14 cellular contexts compared by ENCODE assay signal in the genomic region with DNA sequence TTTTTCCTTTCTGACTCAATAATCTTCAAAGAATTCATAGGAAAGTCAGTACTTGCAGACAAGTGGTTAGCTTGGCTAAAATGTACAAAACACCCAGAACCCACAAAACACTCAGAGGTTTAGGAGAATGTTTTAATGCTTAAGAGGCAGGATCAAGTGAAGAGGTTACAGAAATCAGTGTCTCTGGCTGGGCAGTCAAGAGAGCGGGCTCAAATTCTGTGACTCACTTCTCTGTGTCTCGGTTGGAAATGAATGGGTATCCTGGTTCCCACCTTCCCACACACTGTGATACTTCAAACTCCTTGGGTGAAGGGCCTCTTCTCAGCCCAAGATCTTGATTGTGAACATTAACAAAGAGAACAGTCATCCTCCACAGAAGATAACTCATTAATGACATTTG. TPM values are rescaled to one million over a fixed set of nuclear protein-coding genes. Genes with fewer than 3 reads are reported as not detected.
DNase-seq lines count a peak whose midpoint lies in the region; ATAC-seq and TF ChIP-seq lines count a peak whose summit lies in the region.
"Had no signal": no experiment of that assay in that cellular context is flagged by ENCODE, and none has a peak within 500 bp of the region (broad histone marks: within the 10 kb centered on the region; RNA-seq: fewer than 3 reads in every experiment).

No MANE protein-coding gene starts in this region.

- ATAC-seq in GM21576 (IDR thresholded peaks at IDR 0.05; ENCODE audit: unreplicated experiment): no peak

- H3K4me1 ChIP-seq in ACC112 (ENCODE audit: control insufficient read depth, insufficient read depth, low read length, unreplicated experiment) (peaks cover 26% of the 10 kb centered on the region), neutrophil (ENCODE audit: control insufficient read depth in 1 of 2, insufficient read depth in 1 of 2, low read depth in 1 of 2, low read length in 1 of 2) (peaks cover 76 to 80% of the 10 kb centered on the region in 2 experiments), ascending aorta (peaks cover 2 to 6% of the 10 kb centered on the region in 2 donors), SK-N-SH (ENCODE audit: control insufficient read depth in 1 of 2, insufficient read depth in 2 of 2, low read depth in 1 of 2, low read length in 1 of 2) (no peaks in the 10 kb centered on the region)

- TF ChIP-seq RAD21 in SK-N-SH (IDR thresholded peaks at IDR 0.05; ENCODE audit: low read length): no peak

- H3K4me3 ChIP-seq in ACC112 (ENCODE audit: low read depth, low read length): no peak overlapping the region
- no peak overlapping the region for H3K4me3 ChIP-seq in astrocyte of the spinal cord (ENCODE audit: low read depth, low read length)
- H3K4me3 ChIP-seq in neutrophil (ENCODE audit: low read depth in 1 of 2, low read length in 1 of 2): peak overlapping the region; percentile 44 to 66
- peak overlapping the region in 1 of 2 donors; percentile 13 for H3K4me3 ChIP-seq in ascending aorta
- H3K4me3 ChIP-seq in SK-N-SH (ENCODE audit: low read depth in 2 of 2, low read length in 1 of 2): no peak overlapping the region
- H3K4me3 ChIP-seq: SK-N-MC had no signal

- H3K9ac ChIP-seq in SK-N-SH: no peak overlapping the region

- DNase-seq in ELR (ENCODE audit: low read depth) (peak; percentile 20), astrocyte of the spinal cord (ENCODE audit: low read depth, low spot score) (peak; percentile 46), ascending aorta (ENCODE audit: low spot score in 2 of 2) (no peak), SK-N-SH (no peak), G401 (ENCODE audit: low spot score) (no peak)
- DNase-seq: activated CD4-positive, CD25-positive, alpha-beta regulatory T cell; heart right ventricle had no signal

- no peak for TF ChIP-seq CTCF in astrocyte of the spinal cord (IDR thresholded peaks at IDR 0.05; ENCODE audit: low read depth, low read length)
- no peak for TF ChIP-seq CTCF in neutrophil (IDR thresholded peaks at IDR 0.05)
- no peak for TF ChIP-seq CTCF in ascending aorta (IDR thresholded peaks at IDR 0.05)
- TF ChIP-seq CTCF in SK-N-SH (IDR thresholded peaks at IDR 0.05): no peak

- POLR2A ChIA-PET in SK-N-SH (lab: Yijun Ruan, JAX): no interaction called here

- CTCF ChIA-PET in SK-N-SH (lab: Yijun Ruan, JAX): interaction anchor here (0.9 to 2.7 kb wide), 4 partner anchors 8 to 37 kb away, joined by 3 to 18 read pairs (median 4); partner anchors contain the start of gene DTX4

- H3F3A ChIP-seq in SK-N-SH (replicated peaks; ENCODE audit: insufficient read depth): no peaks in the 10 kb centered on the region

- H3K9me3 ChIP-seq in neutrophil: no peaks in the 10 kb centered on the region
- H3K9me3 ChIP-seq in ascending aorta: no peaks in the 10 kb centered on the region
- no peaks in the 10 kb centered on the region for H3K9me3 ChIP-seq in SK-N-SH
- H3K9me3 ChIP-seq: heart right ventricle had no signal

- no peaks in the 10 kb centered on the region; the same call in 1 of the 2 replicates for H3K27me3 ChIP-seq in ACC112 (ENCODE audit: insufficient read depth, low read length)
- no peaks in the 10 kb centered on the region for H3K27me3 ChIP-seq in neutrophil
- no peaks in the 10 kb centered on the region for H3K27me3 ChIP-seq in ascending aorta
- H3K27me3 ChIP-seq in SK-N-SH (ENCODE audit: insufficient read depth): peaks cover 11% of the 10 kb centered on the region; the same call in 1 of the 2 replicates

- intact Hi-C loops in ascending aorta (cut with DNase I): loop anchor here (1.0 to 2.0 kb wide), 2 partner anchors 38 to 76 kb away; no protein-coding TSS in a partner anchor

- H2AFZ ChIP-seq in ACC112 (ENCODE audit: low read length, unreplicated experiment) (no peak overlapping the region), SK-N-SH (ENCODE audit: low read depth) (no peak overlapping the region)

- no peaks in the 10 kb centered on the region for H3K79me2 ChIP-seq in ACC112 (ENCODE audit: control insufficient read depth, insufficient read depth, low read length, unreplicated experiment)
- H3K79me2 ChIP-seq in SK-N-SH (ENCODE audit: insufficient read depth): no peaks in the 10 kb centered on the region

- H3K36me3 ChIP-seq in ACC112 (ENCODE audit: insufficient read depth, low read length) (no peaks in the 10 kb centered on the region), neutrophil (peaks cover 28% of the 10 kb centered on the region), ascending aorta (peaks cover 0 to 6% of the 10 kb centered on the region in 2 donors), SK-N-SH (replicated peaks in 1 of 2; ENCODE audit: control insufficient read depth in 1 of 2, insufficient read depth in 2 of 2, low read length in 1 of 2) (no peaks in the 10 kb centered on the region)

- WGBS in SK-N-SH (ENCODE audit: low lambda C conversion rate): 30% methylated on average over 2 of the region's 2 CpGs

- no peaks in the 10 kb centered on the region for H4K20me1 ChIP-seq in SK-N-SH (ENCODE audit: insufficient read depth)

- no peak overlapping the region for H3K4me2 ChIP-seq in SK-N-SH

- TF ChIP-seq EP300 in SK-N-SH (IDR thresholded peaks at IDR 0.05; ENCODE audit: borderline replicate concordance in 1 of 2, low read depth in 1 of 2, low read length in 1 of 2): no peak

- H3K9me2 ChIP-seq in SK-N-SH: no peaks in the 10 kb centered on the region

- peak overlapping the region; percentile 17; the same call in 1 of the 2 replicates for H3K27ac ChIP-seq in ACC112 (ENCODE audit: low read depth, low read length)
- H3K27ac ChIP-seq in neutrophil: peak overlapping the region; percentile 99
- H3K27ac ChIP-seq in ascending aorta: no peak overlapping the region
- no peak overlapping the region for H3K27ac ChIP-seq in SK-N-SH (ENCODE audit: low read depth in 2 of 2, low read length in 1 of 2)
- H3K27ac ChIP-seq: C4-2B, SK-N-MC had no signal

- in situ Hi-C loops in astrocyte of the spinal cord (cut with HindIII; ENCODE audit: low sequenced_read_pairs): no loop called here
- in situ Hi-C loops in G401 (cut with HindIII; ENCODE audit: low sequenced_read_pairs): no loop called here

TF ChIP-seq in SK-N-SH, 30 proteins besides CTCF, POLR2A, EP300 and RAD21 (continues in another document):
- no peak for TF ChIP-seq ZBTB33 (IDR thresholded peaks at IDR 0.05; ENCODE audit: borderline replicate concordance, low read depth)
- no peak for TF ChIP-seq FOXJ3 (CRISPR knock-in tag; IDR thresholded peaks at IDR 0.05)
- TF ChIP-seq, protein P1, sequence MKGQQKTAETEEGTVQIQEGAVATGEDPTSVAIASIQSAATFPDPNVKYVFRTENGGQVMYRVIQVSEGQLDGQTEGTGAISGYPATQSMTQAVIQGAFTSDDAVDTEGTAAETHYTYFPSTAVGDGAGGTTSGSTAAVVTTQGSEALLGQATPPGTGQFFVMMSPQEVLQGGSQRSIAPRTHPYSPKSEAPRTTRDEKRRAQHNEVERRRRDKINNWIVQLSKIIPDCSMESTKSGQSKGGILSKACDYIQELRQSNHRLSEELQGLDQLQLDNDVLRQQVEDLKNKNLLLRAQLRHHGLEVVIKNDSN (IDR thresholded peaks at IDR 0.05; ENCODE audit: borderline replicate concordance, low read depth): no peak
- no peak for TF ChIP-seq EZH2phosphoT487 (IDR thresholded peaks at IDR 0.05; ENCODE audit: borderline replicate concordance, low read depth)
- TF ChIP-seq GATA2 (CRISPR knock-in tag; IDR thresholded peaks at IDR 0.05): no peak
- TF ChIP-seq, protein P2, sequence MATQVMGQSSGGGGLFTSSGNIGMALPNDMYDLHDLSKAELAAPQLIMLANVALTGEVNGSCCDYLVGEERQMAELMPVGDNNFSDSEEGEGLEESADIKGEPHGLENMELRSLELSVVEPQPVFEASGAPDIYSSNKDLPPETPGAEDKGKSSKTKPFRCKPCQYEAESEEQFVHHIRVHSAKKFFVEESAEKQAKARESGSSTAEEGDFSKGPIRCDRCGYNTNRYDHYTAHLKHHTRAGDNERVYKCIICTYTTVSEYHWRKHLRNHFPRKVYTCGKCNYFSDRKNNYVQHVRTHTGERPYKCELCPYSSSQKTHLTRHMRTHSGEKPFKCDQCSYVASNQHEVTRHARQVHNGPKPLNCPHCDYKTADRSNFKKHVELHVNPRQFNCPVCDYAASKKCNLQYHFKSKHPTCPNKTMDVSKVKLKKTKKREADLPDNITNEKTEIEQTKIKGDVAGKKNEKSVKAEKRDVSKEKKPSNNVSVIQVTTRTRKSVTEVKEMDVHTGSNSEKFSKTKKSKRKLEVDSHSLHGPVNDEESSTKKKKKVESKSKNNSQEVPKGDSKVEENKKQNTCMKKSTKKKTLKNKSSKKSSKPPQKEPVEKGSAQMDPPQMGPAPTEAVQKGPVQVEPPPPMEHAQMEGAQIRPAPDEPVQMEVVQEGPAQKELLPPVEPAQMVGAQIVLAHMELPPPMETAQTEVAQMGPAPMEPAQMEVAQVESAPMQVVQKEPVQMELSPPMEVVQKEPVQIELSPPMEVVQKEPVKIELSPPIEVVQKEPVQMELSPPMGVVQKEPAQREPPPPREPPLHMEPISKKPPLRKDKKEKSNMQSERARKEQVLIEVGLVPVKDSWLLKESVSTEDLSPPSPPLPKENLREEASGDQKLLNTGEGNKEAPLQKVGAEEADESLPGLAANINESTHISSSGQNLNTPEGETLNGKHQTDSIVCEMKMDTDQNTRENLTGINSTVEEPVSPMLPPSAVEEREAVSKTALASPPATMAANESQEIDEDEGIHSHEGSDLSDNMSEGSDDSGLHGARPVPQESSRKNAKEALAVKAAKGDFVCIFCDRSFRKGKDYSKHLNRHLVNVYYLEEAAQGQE (IDR thresholded peaks at IDR 0.05; ENCODE audit: low read depth, low read length): no peak

RNA-seq across cellular contexts. Expression of gene MPEG1, which starts 3.8 kb away (rescaled TPM):
- total RNA-seq in ascending aorta: 14.5 TPM
- not detected in 2 replicates for polyA plus RNA-seq in SK-N-SH (2012; rRNA removed)
- not detected in 2 replicates for polyA plus RNA-seq in SK-N-SH (2012; cell fraction: cytosol; rRNA removed)
- polyA plus RNA-seq in SK-N-SH (2012; cell fraction: nucleus; rRNA removed): not detected in 2 replicates
- not detected in 2 replicates for total RNA-seq in G401 (2014; rRNA removed; shearing (Covaris generic))
- total RNA-seq: activated T-helper 1 cell treated with anti-CD3 and anti-CD28 coated beads, Interleukin-12 subunit alpha, Interleukin-12 subunit beta, Interleukin-2, Interleukin-4 antibody, amounts not matched to agents 30 ng/mL and 10 ng/mL and 1 ng/mL, durations not matched to agents 14 hours and 24 hours and 36 hours; endothelial cell of umbilical vein had no signal
- polyA plus RNA-seq: endothelial cell of umbilical vein had no signal

RNA-seq across cellular contexts. Expression of gene DTX4, which starts 37.0 kb away (rescaled TPM):
- total RNA-seq in ascending aorta: 9.6 TPM
- polyA plus RNA-seq in SK-N-SH (2012; rRNA removed): 0.02 and 0.05 TPM in 2 replicates
- polyA plus RNA-seq in SK-N-SH (2012; cell fraction: cytosol; rRNA removed): 0.04 and 0.08 TPM in 2 replicates
- polyA plus RNA-seq in SK-N-SH (2012; cell fraction: nucleus; rRNA removed): 0.11 and 0.27 TPM in 2 replicates
- 0.55 and 3.7 TPM in 2 replicates for total RNA-seq in G401 (2014; rRNA removed; shearing (Covaris generic))

Comparison
In these comparisons a context has a peak if more than half of its experiments do, and no peak if none do; other contexts are left out.
1. H3K27ac ChIP-seq: peak in ACC112 (single experiment) and neutrophil (single experiment); none in ascending aorta (0 of 2) and SK-N-SH (0 of 2).
2. H3K4me3 ChIP-seq: peak in neutrophil (2 of 2); none in ACC112 (single experiment), astrocyte of the spinal cord (single experiment) and SK-N-SH (0 of 2).
3. DNase-seq: peak in ELR (single experiment) and astrocyte of the spinal cord (single experiment); none in ascending aorta (0 of 2), SK-N-SH (single experiment) and G401 (single experiment).
4. RNA of gene MPEG1, which starts 3.8 kb away (total RNA-seq): 14.5 TPM in ascending aorta (single experiment); not detected in G401; every median in the first group is over 10 times any median in the second.